Comparison of ENCODE assay signal across 8 cellular contexts in genomic region chr2:30072250-30072842, GRCh38.
DNase-seq lines count a peak whose midpoint lies in the region; ATAC-seq and TF ChIP-seq lines count a peak whose summit lies in the region.

No MANE protein-coding gene starts in this region.

- ATAC-seq in lung (ENCODE audit: insufficient read depth, low FRiP score) (no peak), GM21423 (IDR thresholded peaks at IDR 0.05; ENCODE audit: unreplicated experiment) (no peak)

- WGBS in lung, 2 donors: 21 to 29% methylated on average over 10 of the region's 10 CpGs

- H3K27me3 Mint-ChIP-seq in activated CD4-positive, alpha-beta T cell treated with anti-CD3 and anti-CD28 coated beads, Interleukin-2, amount 10 ng/mL, durations not matched to agents 24 days and 14 days: peaks cover 17% of the 10 kb centered on the region

- TF ChIP-seq CTCF in GM12872 (IDR thresholded peaks at IDR 0.05; ENCODE audit: insufficient read depth, low read depth, low read length) (peak; percentile 86), lung (IDR thresholded peaks at IDR 0.05; ENCODE audit: control extremely low read depth, extremely low read depth) (peak; percentile 35)

- no peaks in the 10 kb centered on the region for H3K36me3 ChIP-seq in lung (ENCODE audit: control insufficient read depth in 2 of 2, insufficient read depth in 2 of 2, low read length in 2 of 2)

- H3K4me3 ChIP-seq in lung: no peak overlapping the region

- H3K9me3 Mint-ChIP-seq in activated CD4-positive, alpha-beta T cell treated with anti-CD3 and anti-CD28 coated beads, Interleukin-2, amount 10 ng/mL, durations not matched to agents 24 days and 14 days: no peaks in the 10 kb centered on the region

- DNase-seq in HK-2 (ENCODE audit: unreplicated experiment) (peak; percentile 63), NCI-H69 (lab: John Stamatoyannopoulos, UW) (peak; percentile 64), dermis microvascular lymphatic vessel endothelial cell (ENCODE audit: low read depth in 2 of 2) (peak; percentile 43 to 73), lung (ENCODE audit: low spot score) (peak; percentile 57)
- DNase-seq in activated CD4-positive, alpha-beta T cell treated with anti-CD3 and anti-CD28 coated beads, Interleukin-2, amount 10 ng/mL, durations not matched to agents 24 days and 14 days: peak; percentile 89
- peak; percentile 32 to 36 for DNase-seq in stimulated activated CD8-positive, alpha-beta memory T cell treated with anti-CD3 and anti-CD28 coated beads, Interleukin-15, amount 100 ng/mL, for 48 hours (ENCODE audit: low read depth in 2 of 2)

- H3K27ac ChIP-seq in lung (ENCODE audit: low read depth in 1 of 2, low read length in 1 of 2): no peak overlapping the region

- H3K4me1 Mint-ChIP-seq in activated CD4-positive, alpha-beta T cell treated with anti-CD3 and anti-CD28 coated beads, Interleukin-2, amount 10 ng/mL, durations not matched to agents 24 days and 14 days: no peaks in the 10 kb centered on the region

- no peaks in the 10 kb centered on the region for H3K27me3 ChIP-seq in lung (ENCODE audit: control insufficient read depth, insufficient read depth)

- H3K27ac Mint-ChIP-seq in activated CD4-positive, alpha-beta T cell treated with anti-CD3 and anti-CD28 coated beads, Interleukin-2, amount 10 ng/mL, durations not matched to agents 24 days and 14 days: no peak overlapping the region

- intact Hi-C loops in activated CD4-positive, alpha-beta T cell treated with anti-CD3 and anti-CD28 coated beads, Interleukin-2, amount 10 ng/mL, durations not matched to agents 24 days and 14 days (cut with micrococcal nuclease): loop anchor here (1.0 kb wide), 1 partner anchor 149 kb away; no protein-coding TSS in a partner anchor

- no peaks in the 10 kb centered on the region for H3K9me3 ChIP-seq in lung (ENCODE audit: control insufficient read depth in 2 of 2, insufficient read depth in 1 of 2, low read length in 1 of 2)

- no peaks in the 10 kb centered on the region for H3K36me3 Mint-ChIP-seq in activated CD4-positive, alpha-beta T cell treated with anti-CD3 and anti-CD28 coated beads, Interleukin-2, amount 10 ng/mL, durations not matched to agents 24 days and 14 days (ENCODE audit: low read depth)

- H3K4me3 Mint-ChIP-seq in activated CD4-positive, alpha-beta T cell treated with anti-CD3 and anti-CD28 coated beads, Interleukin-2, amount 10 ng/mL, durations not matched to agents 24 days and 14 days: no peak overlapping the region

- H3K4me1 ChIP-seq in lung (ENCODE audit: control insufficient read depth in 2 of 2, insufficient read depth in 2 of 2, low read length in 2 of 2): peaks cover 0 to 4% of the 10 kb centered on the region in 2 donors

Comparison
In these comparisons a context has a peak if more than half of its experiments do, and no peak if none do; other contexts are left out.
1. DNase-seq: peak in every context shown above with its lines; median percentile 89 in activated CD4-positive, alpha-beta T cell treated with anti-CD3 and anti-CD28 coated beads, Interleukin-2, amount 10 ng/mL, durations not matched to agents 24 days and 14 days; 64 in NCI-H69; 63 in HK-2; 58 in dermis microvascular lymphatic vessel endothelial cell; 57 in lung; 34 in stimulated activated CD8-positive, alpha-beta memory T cell treated with anti-CD3 and anti-CD28 coated beads, Interleukin-15, amount 100 ng/mL, for 48 hours.